ENCODE assay signal across 8 cellular contexts in genomic region chr13:112968380-112968909, GRCh38. TPM values are rescaled to one million over a fixed set of nuclear protein-coding genes. Genes with fewer than 3 reads are reported as not detected.
DNase-seq lines count a peak whose midpoint lies in the region; ATAC-seq and TF ChIP-seq lines count a peak whose summit lies in the region.

No MANE protein-coding gene starts in this region.

- no peaks in the 10 kb centered on the region for H3K9me3 ChIP-seq in hepatocyte (ENCODE audit: low read depth)
- H3K9me3 ChIP-seq in skeletal muscle tissue (ENCODE audit: control insufficient read depth in 3 of 3, low read length in 3 of 3) = no peaks in the 10 kb centered on the region

- TF ChIP-seq CTCF in GM12872 (IDR thresholded peaks at IDR 0.05; ENCODE audit: insufficient read depth, low read depth, low read length) (peak; percentile 18; the same call in 1 of the 3 replicates), hepatocyte (IDR thresholded peaks at IDR 0.05; ENCODE audit: poor library complexity) (peak; percentile 21)

- H2AFZ ChIP-seq in hepatocyte = peak overlapping the region; percentile 45

- H3K4me2 ChIP-seq in hepatocyte = peak overlapping the region; percentile 99

- H3K27ac ChIP-seq in hepatocyte (peak overlapping the region; percentile 84), skeletal muscle tissue (ENCODE audit: low read depth, low read length) (peak overlapping the region; percentile 36)

- H3K36me3 ChIP-seq in hepatocyte (replicated peaks; ENCODE audit: insufficient read depth, low read depth) (no peaks in the 10 kb centered on the region), skeletal muscle tissue (ENCODE audit: control insufficient read depth in 3 of 3, insufficient read depth in 3 of 3, low read length in 3 of 3) (no peaks in the 10 kb centered on the region)

- peaks cover 8% of the 10 kb centered on the region for H3K79me2 ChIP-seq in hepatocyte

- no peak for ATAC-seq in GM18517 (IDR thresholded peaks at IDR 0.05; ENCODE audit: unreplicated experiment)

- no peaks in the 10 kb centered on the region for H3K9me2 ChIP-seq in hepatocyte (replicated peaks; ENCODE audit: insufficient read depth)

- 13% methylated on average over 44 of the region's 52 CpGs for WGBS in hepatocyte (ENCODE audit: low lambda C conversion rate, missing lambda C conversion rate)

- H3K27me3 ChIP-seq in hepatocyte (no peaks in the 10 kb centered on the region), skeletal muscle tissue (ENCODE audit: control insufficient read depth in 3 of 3, insufficient read depth in 3 of 3, low read length in 3 of 3) (peaks cover 58 to 67% (median 59%) of the 10 kb centered on the region in 3 donors)

- peak; percentile 48 for DNase-seq in NCI-H2196 (lab: John Stamatoyannopoulos, UW; ENCODE audit: unreplicated experiment)
- DNase-seq in activated T-helper 1 cell treated with anti-CD3 and anti-CD28 coated beads, Interleukin-2, amount 50 U/mL, for 16 hours (ENCODE audit: low read depth in 1 of 2, low spot score in 1 of 2) = peak; percentile 11 to 40
- DNase-seq in hepatocyte (ENCODE audit: low spot score) = peak; percentile 75
- no peak for DNase-seq in EL
- DNase-seq in GM19240 (ENCODE audit: insufficient read length, low spot score) = no peak

- H4K20me1 ChIP-seq in hepatocyte (ENCODE audit: insufficient read depth, poor library complexity, severe bottlenecking) = no peaks in the 10 kb centered on the region

- peak overlapping the region in 2 of 3 donors; percentile 8 to 38 for H3K9ac ChIP-seq in skeletal muscle tissue (ENCODE audit: low read depth in 1 of 3, low read length in 3 of 3)

- peaks cover 9% of the 10 kb centered on the region for H3K4me1 ChIP-seq in hepatocyte (ENCODE audit: insufficient read depth)
- H3K4me1 ChIP-seq in skeletal muscle tissue (ENCODE audit: control insufficient read depth in 3 of 3, insufficient read depth in 3 of 3, low read length in 3 of 3) = peaks cover 4 to 22% (median 18%) of the 10 kb centered on the region in 3 donors

- H3K4me3 ChIP-seq in hepatocyte = peak overlapping the region; percentile 57
- peak overlapping the region in 2 of 3 donors; percentile 52 to 59 for H3K4me3 ChIP-seq in skeletal muscle tissue (ENCODE audit: low read length in 3 of 3)

RNA-seq across cellular contexts. Expression of gene MCF2L, which starts 0.6 kb away (rescaled TPM):
- total RNA-seq in hepatocyte (16.7 and 22.4 TPM in 2 replicates), skeletal muscle tissue (18.3 TPM)
- 11.1 and 13.5 TPM in 2 replicates for polyA plus RNA-seq in hepatocyte

Comparison
In these comparisons a context has a peak if more than half of its experiments do, and no peak if none do; other contexts are left out.
1. DNase-seq: peak in NCI-H2196 (single experiment), activated T-helper 1 cell treated with anti-CD3 and anti-CD28 coated beads, Interleukin-2, amount 50 U/mL, for 16 hours (2 of 2) and hepatocyte (single experiment); none in EL (single experiment) and GM19240 (single experiment).